ENCODE assay signal across 9 cellular contexts in the genomic region with DNA sequence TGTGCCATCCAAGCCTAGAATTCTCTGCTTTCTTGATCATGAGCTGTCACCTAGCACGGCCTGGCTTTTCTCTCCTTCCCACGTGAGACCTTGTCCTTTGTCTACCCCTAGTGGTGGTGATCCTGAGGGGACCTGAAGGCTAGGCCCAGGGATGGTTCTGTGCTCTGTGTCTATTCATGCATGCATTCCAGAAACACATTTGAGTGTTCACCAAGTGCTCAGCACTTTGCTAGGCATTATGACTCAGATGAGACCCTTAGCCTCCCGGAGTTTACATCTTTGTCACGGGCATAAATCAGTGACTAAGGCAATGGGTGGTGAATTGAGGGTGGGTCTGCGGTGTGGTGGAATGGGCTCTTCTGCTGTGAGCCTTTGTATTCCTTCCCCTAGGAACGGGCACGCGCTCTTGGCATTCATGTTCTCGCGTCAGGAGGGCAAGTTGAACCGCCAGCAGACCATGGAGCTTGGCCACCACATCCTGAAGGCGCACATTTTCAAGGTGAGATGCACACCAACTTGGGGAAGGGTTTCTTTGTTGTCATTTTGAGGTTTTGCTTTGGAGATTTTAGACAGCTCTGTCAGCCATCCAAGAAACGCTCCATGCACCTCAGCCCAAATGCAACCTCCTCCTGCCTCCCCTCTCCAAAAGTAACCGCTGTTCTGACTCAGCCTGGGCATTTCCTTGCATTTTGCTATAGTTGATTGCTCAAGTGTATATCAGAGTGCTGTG.
DNase-seq lines count a peak whose midpoint lies in the region; ATAC-seq and TF ChIP-seq lines count a peak whose summit lies in the region.
"Had no signal": no experiment of that assay in that cellular context is flagged by ENCODE, and none has a peak within 500 bp of the region (broad histone marks: within the 10 kb centered on the region; RNA-seq: fewer than 3 reads in every experiment).

No MANE protein-coding gene starts in this region.

- peaks cover 3% of the 10 kb centered on the region for H3K36me3 ChIP-seq in mucosa of descending colon (ENCODE audit: low read depth)
- peaks cover 0 to 85% (median 2%) of the 10 kb centered on the region in 3 donors for H3K36me3 ChIP-seq in tibial nerve

- TF ChIP-seq EP300 in tibial nerve (IDR thresholded peaks at IDR 0.05), result no peak

- H3K9me3 ChIP-seq in mucosa of descending colon (no peaks in the 10 kb centered on the region), tibial nerve (no peaks in the 10 kb centered on the region)

- no peak overlapping the region for H3K27ac ChIP-seq in tibial nerve

- no peak for TF ChIP-seq POLR2A in tibial nerve (IDR thresholded peaks at IDR 0.05)

- in situ Hi-C loops in astrocyte of the spinal cord (cut with HindIII; ENCODE audit: low sequenced_read_pairs), result no loop called here

- DNase-seq in GM12864 (ENCODE audit: low read depth), result peak; percentile 34
- peak; percentile 4 for DNase-seq in HS-5 (ENCODE audit: low read depth)
- peak; percentile 97 for DNase-seq in astrocyte of the spinal cord (ENCODE audit: low read depth, low spot score)
- DNase-seq in mucosa of descending colon, result peak in 1 of 3 donors; percentile 51
- DNase-seq in tibial nerve (ENCODE audit: low spot score in 2 of 2), result no peak
- DNase-seq in GF-D8 (lab: John Stamatoyannopoulos, UW), result no peak
- DNase-seq in activated CD4-positive, alpha-beta T cell treated with anti-CD3 and anti-CD28 coated beads, Interleukin-2, amount 50 U/mL, for 4 hours, result no peak

- no peaks in the 10 kb centered on the region for H3K4me1 ChIP-seq in mucosa of descending colon (ENCODE audit: low read depth)
- H3K4me1 ChIP-seq in tibial nerve, result no peaks in the 10 kb centered on the region

- no peak overlapping the region for H3K4me3 ChIP-seq in GM12864 (ENCODE audit: low read depth, low read length)
- H3K4me3 ChIP-seq in astrocyte of the spinal cord (ENCODE audit: low read depth, low read length), result no peak overlapping the region
- no peak overlapping the region for H3K4me3 ChIP-seq in mucosa of descending colon
- no peak overlapping the region for H3K4me3 ChIP-seq in tibial nerve
- H3K4me3 ChIP-seq: skin epidermis had no signal

- TF ChIP-seq CTCF in GM12864 (IDR thresholded peaks at IDR 0.05; ENCODE audit: low read depth, low read length, missing control alignments) (peak; percentile 76), astrocyte of the spinal cord (IDR thresholded peaks at IDR 0.05; ENCODE audit: low read depth, low read length) (peak; percentile 73), mucosa of descending colon (IDR thresholded peaks at IDR 0.05) (no peak), tibial nerve (IDR thresholded peaks at IDR 0.05) (no peak)

- intact Hi-C loops in mucosa of descending colon (cut with DNase I, micrococcal nuclease), result no loop called here

- no peaks in the 10 kb centered on the region for H3K27me3 ChIP-seq in tibial nerve

- peak; percentile 65 for ATAC-seq in GM21447 (IDR thresholded peaks at IDR 0.05; ENCODE audit: unreplicated experiment)
- peak; percentile 67 for ATAC-seq in mucosa of descending colon

- 87 to 88% methylated on average over 14 of the region's 14 CpGs for WGBS in tibial nerve, 2 donors

Comparison
In these comparisons a context has a peak if more than half of its experiments do, and no peak if none do; other contexts are left out.
1. DNase-seq: peak in GM12864 (single experiment), HS-5 (single experiment) and astrocyte of the spinal cord (single experiment); none in tibial nerve (0 of 2), GF-D8 (single experiment) and activated CD4-positive, alpha-beta T cell treated with anti-CD3 and anti-CD28 coated beads, Interleukin-2, amount 50 U/mL, for 4 hours (0 of 2).
2. CTCF ChIP-seq: peak in GM12864 (single experiment) and astrocyte of the spinal cord (single experiment); none in mucosa of descending colon (single experiment) and tibial nerve (0 of 5).